In the genomic region with DNA sequence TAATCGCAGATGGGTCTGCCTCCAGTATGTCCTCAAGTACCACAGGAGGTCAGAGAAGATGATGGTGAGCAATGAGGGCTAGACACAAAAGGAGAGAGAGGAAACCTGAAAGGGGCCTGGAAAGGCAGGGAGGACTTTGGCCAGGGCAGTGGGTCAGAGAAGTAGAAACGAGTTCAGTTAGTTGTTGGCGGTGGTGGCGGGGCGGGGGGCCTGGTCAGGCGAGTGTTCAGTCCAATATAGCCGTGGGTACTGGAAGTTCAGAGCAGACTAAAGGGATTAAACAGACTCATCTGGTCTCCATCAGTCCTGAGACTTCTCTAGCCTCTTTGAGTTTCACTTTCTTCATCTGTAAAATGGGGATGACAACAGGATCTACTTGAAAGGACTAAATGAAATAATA, we compare ENCODE assay signal across 1 cellular context.
TF ChIP-seq lines count a peak whose summit lies in the region.

No MANE protein-coding gene starts in this region.

TF ChIP-seq in IMR-90, 13 proteins besides CTCF, POLR2A, EP300 and RAD21 (continued from another document):
- TF ChIP-seq USF2 (IDR thresholded peaks at IDR 0.05; ENCODE audit: low read depth, low read length) (no peak), MAFK (IDR thresholded peaks at IDR 0.05; ENCODE audit: low read depth, low read length) (no peak), MAZ (IDR thresholded peaks at IDR 0.05; ENCODE audit: borderline replicate concordance, low read depth, low read length) (no peak), RFX5 (IDR thresholded peaks at IDR 0.05; ENCODE audit: low read depth, low read length) (no peak), CEBPB (IDR thresholded peaks at IDR 0.05; ENCODE audit: low read depth, low read length) (no peak)
